In genomic region chr9:35562895-35563746, GRCh38 we compare ENCODE assay signal across 10 cellular contexts. TPM values are rescaled to one million over a fixed set of nuclear protein-coding genes. Genes with fewer than 3 reads are reported as not detected.
A peak's percentile ranks its signal among the peaks of the same experiment; 100 is the strongest.
DNase-seq lines count a peak whose midpoint lies in the region; TF ChIP-seq lines count a peak whose summit lies in the region.
"Had no signal": no experiment of that assay in that cellular context is flagged by ENCODE, and none has a peak within 500 bp of the region (broad histone marks: within the 10 kb centered on the region; RNA-seq: fewer than 3 reads in every experiment).

No MANE protein-coding gene starts in this region.

- H3K4me1 ChIP-seq in adipocyte (ENCODE audit: control insufficient read depth, insufficient read depth, low read length) (peaks cover 36% of the 10 kb centered on the region), muscle layer of colon (ENCODE audit: insufficient read depth, low read length) (peaks cover 31% of the 10 kb centered on the region), thyroid gland (peaks cover 6 to 8% of the 10 kb centered on the region in 2 donors), OCI-LY7 (ENCODE audit: insufficient read depth, low read length, poor library complexity, severe bottlenecking) (no peaks in the 10 kb centered on the region)

- WGBS in thyroid gland, 2 donors, result 79 to 92% methylated on average over 11 to 19 of the region's 19 CpGs

- no peak for TF ChIP-seq POLR2A in thyroid gland (IDR thresholded peaks at IDR 0.05)

- intact Hi-C loops in thyroid gland (cut with DNase I) (no loop called here), OCI-LY7 (cut with micrococcal nuclease; ENCODE audit: unreplicated experiment) (no loop called here)

- DNase-seq in adipocyte (ENCODE audit: low read depth) (no peak), epithelial cell of esophagus (ENCODE audit: low read depth) (peak; percentile 47), thyroid gland (no peak), OCI-LY7 (ENCODE audit: low spot score) (no peak), germinal center (ENCODE audit: low spot score) (no peak), NCI-H187 treated with DMSO at 0.1 percent for 48 hours (lab: John Stamatoyannopoulos, UW) (no peak)
- DNase-seq: central memory CD4-positive, alpha-beta T cell; DMS 273 treated with DMSO at 0.1 percent for 48 hours; NCI-H1930 had no signal

- H3K9me3 ChIP-seq in adipocyte (ENCODE audit: control insufficient read depth, low read length) (no peaks in the 10 kb centered on the region), muscle layer of colon (ENCODE audit: low read length) (no peaks in the 10 kb centered on the region), thyroid gland (no peaks in the 10 kb centered on the region), OCI-LY7 (ENCODE audit: low read length) (no peaks in the 10 kb centered on the region)

- no TSS peak for BruUV-seq in OCI-LY7 (replicated peaks; lab: Mats Ljungman, UMichigan)

- POLR2A ChIA-PET in OCI-LY7 (lab: Charles Lee), result interaction anchor here (0.6 kb wide), 1 partner anchor 791 kb away, joined by 3 read pairs; no protein-coding TSS in a partner anchor

- H3K4me3 ChIP-seq in adipocyte (ENCODE audit: low read length) (no peak overlapping the region), epithelial cell of esophagus (ENCODE audit: low read length) (no peak overlapping the region), muscle layer of colon (ENCODE audit: low read depth in 1 of 2, low read length in 2 of 2) (peak overlapping the region in 1 of 2 donors; percentile 40), thyroid gland (replicated peaks in 1 of 3) (no peak overlapping the region), OCI-LY7 (ENCODE audit: low read depth, low read length, poor library complexity, severe bottlenecking) (no peak overlapping the region)

- no peak overlapping the region for H2AFZ ChIP-seq in OCI-LY7 (ENCODE audit: low read length)

- no peaks in the 10 kb centered on the region for H3K9me2 ChIP-seq in OCI-LY7 (ENCODE audit: insufficient read depth, low read length)

- H3K27ac ChIP-seq in muscle layer of colon (ENCODE audit: low read depth, low read length) (peak overlapping the region; percentile 67), thyroid gland (peak overlapping the region; percentile 2 to 43 (median 39)), OCI-LY7 (ENCODE audit: low read depth, low read length, poor library complexity, severe bottlenecking) (no peak overlapping the region)

- H3K36me3 ChIP-seq in adipocyte (ENCODE audit: control insufficient read depth, insufficient read depth, low read length, severe bottlenecking), result peaks cover 47% of the 10 kb centered on the region
- H3K36me3 ChIP-seq in muscle layer of colon (ENCODE audit: insufficient read depth, low read length), result peaks cover 11% of the 10 kb centered on the region
- peaks cover 11 to 14% of the 10 kb centered on the region in 2 donors for H3K36me3 ChIP-seq in thyroid gland
- no peaks in the 10 kb centered on the region for H3K36me3 ChIP-seq in OCI-LY7 (ENCODE audit: insufficient read depth, low read length)

- CTCF ChIA-PET in OCI-LY7 (lab: Charles Lee; ENCODE audit: unreplicated experiment), result no interaction called here

- H4K20me1 ChIP-seq in OCI-LY7 (ENCODE audit: insufficient read depth, low read length), result no peaks in the 10 kb centered on the region

- no peaks in the 10 kb centered on the region for H3K79me2 ChIP-seq in OCI-LY7 (ENCODE audit: insufficient read depth, low read depth, low read length)

- H3K9ac ChIP-seq in adipocyte (ENCODE audit: low read length) (peak overlapping the region; percentile 12), muscle layer of colon (ENCODE audit: low read length) (peak overlapping the region; percentile 59)

- no peak overlapping the region for H3K4me2 ChIP-seq in OCI-LY7 (ENCODE audit: low read length)

- H3K27me3 ChIP-seq in adipocyte (replicated peaks; ENCODE audit: control insufficient read depth, insufficient read depth, low read length) (no peaks in the 10 kb centered on the region), muscle layer of colon (ENCODE audit: control insufficient read depth in 1 of 2, insufficient read depth in 2 of 2, low read length in 2 of 2) (no peaks in the 10 kb centered on the region), thyroid gland (no peaks in the 10 kb centered on the region)

- TF ChIP-seq CTCF in epithelial cell of esophagus (IDR thresholded peaks at IDR 0.05; ENCODE audit: insufficient read depth, low read depth, low read length, missing control alignments) (no peak), thyroid gland (IDR thresholded peaks at IDR 0.05) (no peak), OCI-LY7 (conservative IDR thresholded peaks at IDR 0.05; ENCODE audit: low read length) (no peak)

RNA-seq across cellular contexts. Expression of gene TESK1, which starts 41.9 kb away (rescaled TPM):
- total RNA-seq in thyroid gland, result 10 to 100 TPM; 23.2 to 44.3 (median 37.6) TPM
- total RNA-seq in OCI-LY7 (2014; rRNA removed; shearing (Covaris generic)), result 15.0 and 18.3 TPM in 2 replicates
- total RNA-seq in OCI-LY7 (2022), result 36.9 and 42.2 TPM in 2 replicates

RNA-seq across cellular contexts. Expression of gene CD72, which starts 55.1 kb away (rescaled TPM):
- total RNA-seq in thyroid gland (1 to 10 TPM; 1.8 to 5.8 (median 3.1) TPM), OCI-LY7 (2022) (63.0 and 67.6 TPM in 2 replicates)
- total RNA-seq in OCI-LY7 (2014; rRNA removed; shearing (Covaris generic)), result 91.4 and 107 TPM in 2 replicates

Comparison
In these comparisons a context has a peak if more than half of its experiments do, and no peak if none do; other contexts are left out.
1. RNA of gene CD72, which starts 55.1 kb away (total RNA-seq): 63.0 to 107 TPM in OCI-LY7; 1.8 to 5.8 TPM in thyroid gland; every median in the first group is over 4 times any median in the second.